ENCODE assay signal across 10 cellular contexts in the genomic region with DNA sequence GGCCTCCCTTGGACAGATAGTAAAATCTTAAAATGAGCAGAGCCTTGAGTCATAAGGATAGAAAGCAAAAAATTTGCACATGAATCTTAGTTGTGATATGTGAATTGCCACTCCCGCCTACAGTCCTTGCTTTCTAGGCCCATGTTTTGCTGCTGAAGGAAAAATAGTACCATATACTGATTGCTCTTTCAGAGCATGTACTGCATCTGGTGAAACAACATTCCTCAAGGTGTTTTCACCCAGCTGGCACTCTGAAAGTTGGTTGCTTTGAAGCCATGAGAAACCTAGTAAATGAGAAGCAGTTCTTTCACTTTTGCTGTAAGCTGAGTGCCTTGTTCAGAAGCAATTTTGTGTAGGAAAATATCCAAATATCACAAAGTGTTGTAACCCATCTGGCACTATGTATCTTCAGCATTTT. TPM values are rescaled to one million over a fixed set of nuclear protein-coding genes. Genes with fewer than 3 reads are reported as not detected.
DNase-seq lines count a peak whose midpoint lies in the region; ATAC-seq, FAIRE-seq and TF ChIP-seq lines count a peak whose summit lies in the region.
"Had no signal": no experiment of that assay in that cellular context is flagged by ENCODE, and none has a peak within 500 bp of the region (broad histone marks: within the 10 kb centered on the region; RNA-seq: fewer than 3 reads in every experiment).

No MANE protein-coding gene starts in this region.

- peaks cover 51% of the 10 kb centered on the region for H3K79me2 ChIP-seq in osteoblast (ENCODE audit: insufficient read depth, low read length)

- peaks cover 11% of the 10 kb centered on the region for H4K20me1 ChIP-seq in osteoblast (ENCODE audit: insufficient read depth, low read length)

- peaks cover 49% of the 10 kb centered on the region for H3K36me3 ChIP-seq in osteoblast (ENCODE audit: insufficient read depth, low read length)

- H3K4me3 ChIP-seq in osteoblast (ENCODE audit: insufficient read depth, low read length): no peak overlapping the region
- H3K4me3 ChIP-seq: heart right ventricle had no signal

- no peaks in the 10 kb centered on the region for H3K27me3 ChIP-seq in osteoblast (ENCODE audit: insufficient read depth, low read length)
- H3K27me3 ChIP-seq: heart right ventricle had no signal

- TF ChIP-seq POLR2A in H54 (IDR thresholded peaks at IDR 0.05; ENCODE audit: low read depth, low read length): no peak

- H3K4me2 ChIP-seq in osteoblast (ENCODE audit: insufficient read depth, low read length): peak overlapping the region; percentile 41

- peaks cover 38% of the 10 kb centered on the region for H3K4me1 ChIP-seq in osteoblast (ENCODE audit: insufficient read depth, low read length)

- peak; percentile 71 for FAIRE-seq in H54 (lab: Jason Lieb, UNC)

- no peak for TF ChIP-seq CTCF in osteoblast (IDR thresholded peaks at IDR 0.05; ENCODE audit: extremely low read depth, low read depth, low read length)

- H2AFZ ChIP-seq in osteoblast (ENCODE audit: low read length): no peak overlapping the region

- peak overlapping the region; percentile 62 for H3K27ac ChIP-seq in osteoblast (ENCODE audit: low read depth, low read length)

- H3K9me3 ChIP-seq in osteoblast (ENCODE audit: low read depth, low read length): no peaks in the 10 kb centered on the region
- H3K9me3 ChIP-seq: heart right ventricle had no signal

- ATAC-seq in GM19023 (IDR thresholded peaks at IDR 0.05; ENCODE audit: unreplicated experiment): peak; percentile 68
- no peak for ATAC-seq in GM18861 (IDR thresholded peaks at IDR 0.05; ENCODE audit: unreplicated experiment)

- DNase-seq in H54 (ENCODE audit: insufficient read length, low spot score): no peak
- peak; percentile 98 for DNase-seq in OCI-M1 (lab: John Stamatoyannopoulos, UW)
- DNase-seq in osteoblast (ENCODE audit: insufficient read length, low spot score, missing footprints): no peak
- DNase-seq in amygdala (lab: John Stamatoyannopoulos, UW): no peak
- DNase-seq in mesenteric fat pad (ENCODE audit: low spot score): no peak
- no peak for DNase-seq in retina
- DNase-seq: activated B cell treated with CpG ODN at 0.5 μM for 24 hours, heart right ventricle had no signal

RNA-seq across cellular contexts. Expression of gene CDC37L1, which starts 10.3 kb away (rescaled TPM):
- total RNA-seq in osteoblast (29.3 and 35.1 TPM in 2 replicates), mesenteric fat pad (40.3 TPM)

RNA-seq across cellular contexts. Expression of gene SPATA6L, which starts 23.4 kb away (rescaled TPM):
- 0.72 and 1.2 TPM in 2 replicates for total RNA-seq in osteoblast
- 5.4 TPM for total RNA-seq in mesenteric fat pad

RNA-seq across cellular contexts. Expression of gene PLPP6, which starts 27.6 kb away (rescaled TPM):
- total RNA-seq in osteoblast (7.2 and 8.3 TPM in 2 replicates), mesenteric fat pad (5.5 TPM)

RNA-seq across cellular contexts. Expression of gene AK3, which starts 51.3 kb away (rescaled TPM):
- total RNA-seq in osteoblast (48.9 and 77.2 TPM in 2 replicates), mesenteric fat pad (69.8 TPM)
